ENCODE assay signal across 24 cellular contexts in genomic region chr11:11320820-11321219, GRCh38. TPM values are rescaled to one million over a fixed set of nuclear protein-coding genes. Genes with fewer than 3 reads are reported as not detected.
A peak's percentile ranks its signal among the peaks of the same experiment; 100 is the strongest.
DNase-seq lines count a peak whose midpoint lies in the region; ATAC-seq and TF ChIP-seq lines count a peak whose summit lies in the region.
"Had no signal": no experiment of that assay in that cellular context is flagged by ENCODE, and none has a peak within 500 bp of the region (broad histone marks: within the 10 kb centered on the region; RNA-seq: fewer than 3 reads in every experiment).

No MANE protein-coding gene starts in this region.

- H2BK5ac ChIP-seq in H9 (ENCODE audit: insufficient read length, low read length), result no peak overlapping the region

- H3K56ac ChIP-seq in H9 (ENCODE audit: insufficient read length, low read depth, low read length), result no peak overlapping the region

- H2BK120ac ChIP-seq in H9 (ENCODE audit: low read depth, low read length, poor library complexity, severe bottlenecking), result no peak overlapping the region

- H3K4me3 Mint-ChIP-seq in H9, result no peak overlapping the region
- H3K4me3 Mint-ChIP-seq in stimulated activated effector memory CD8-positive, alpha-beta T cell treated with anti-CD3 and anti-CD28 coated beads, Interleukin-12 subunit alpha, Interleukin-12 subunit beta, amount 100 ng/mL, for 72 hours, result no peak overlapping the region
- H3K4me3 Mint-ChIP-seq: CD4-positive, alpha-beta T cell; GM23338 had no signal

- no peak for TF ChIP-seq CTCF in H9 (conservative IDR thresholded peaks at IDR 0.05)

- no peak overlapping the region for H3K27ac Mint-ChIP-seq in H9
- no peak overlapping the region for H3K27ac Mint-ChIP-seq in stimulated activated effector memory CD8-positive, alpha-beta T cell treated with anti-CD3 and anti-CD28 coated beads, Interleukin-12 subunit alpha, Interleukin-12 subunit beta, amount 100 ng/mL, for 72 hours
- H3K27ac Mint-ChIP-seq: CD4-positive, alpha-beta T cell; GM23338 had no signal

- H3T11ph ChIP-seq in H9 (ENCODE audit: low read length), result no peak overlapping the region

- no peaks in the 10 kb centered on the region for H3K79me2 ChIP-seq in H9 (ENCODE audit: insufficient read depth, low read length)

- H3K9ac ChIP-seq in H9 (ENCODE audit: extremely low read depth, insufficient read length, low read length), result no peak overlapping the region
- H3K9ac ChIP-seq: BLaER1 had no signal

- no peaks in the 10 kb centered on the region for H3K79me1 ChIP-seq in H9 (ENCODE audit: insufficient read depth, low read depth, low read length, poor library complexity, severe bottlenecking)

- no peaks in the 10 kb centered on the region for H3K9me3 ChIP-seq in H9 (ENCODE audit: control insufficient read depth, low read depth, low read length)
- H3K9me3 ChIP-seq: BLaER1, Peyer's patch, SJCRH30 had no signal

- H2BK20ac ChIP-seq in H9 (ENCODE audit: low read depth, low read length, poor library complexity, severe bottlenecking), result no peak overlapping the region

- H2AFZ ChIP-seq in H9 (ENCODE audit: low read length), result no peak overlapping the region
- H2AFZ ChIP-seq: GM23338 had no signal

- no CpG with 5 or more reads among the region's 2 CpGs for WGBS in H9 (ENCODE audit: extremely low coverage, insufficient read length, low lambda C conversion rate)

- H3K4me1 ChIP-seq in H9 (ENCODE audit: insufficient read depth, low read length), result no peaks in the 10 kb centered on the region
- H3K4me1 ChIP-seq: BLaER1, Peyer's patch had no signal

- no peaks in the 10 kb centered on the region for H3K23me2 ChIP-seq in H9 (ENCODE audit: insufficient read length, low read depth, low read length, poor library complexity, severe bottlenecking)

- H3K36me3 Mint-ChIP-seq in H9 (ENCODE audit: insufficient read depth in 1 of 3, low read depth in 3 of 3), result peaks cover 0 to 3% (median 2%) of the 10 kb centered on the region in 3 experiments; a peak in 5 of 7 replicates
- no peaks in the 10 kb centered on the region for H3K36me3 Mint-ChIP-seq in stimulated activated effector memory CD8-positive, alpha-beta T cell treated with anti-CD3 and anti-CD28 coated beads, Interleukin-12 subunit alpha, Interleukin-12 subunit beta, amount 100 ng/mL, for 72 hours

- no peak overlapping the region for H2BK15ac ChIP-seq in H9 (ENCODE audit: low read depth, low read length)

- DNase-seq in H9 (no peak), astrocyte of the hippocampus (ENCODE audit: low read depth, low spot score) (peak; percentile 54), left kidney (ENCODE audit: low read depth, low spot score) (peak; percentile 30), NCI-H146 (lab: John Stamatoyannopoulos, UW) (no peak)
- no peak for DNase-seq in stimulated activated effector memory CD8-positive, alpha-beta T cell treated with anti-CD3 and anti-CD28 coated beads, Interleukin-12 subunit alpha, Interleukin-12 subunit beta, amount 100 ng/mL, for 72 hours (ENCODE audit: low spot score in 2 of 2)
- no peak for DNase-seq in central memory CD4-positive, alpha-beta T cell
- DNase-seq: CD4-positive, alpha-beta T cell; COR-L47; DMS 273 treated with DMSO at 0.1 percent for 48 hours; DMS79 treated with DMSO at 0.1 percent for 48 hours; HCEC 1CT; MG63; NCI-H1048; NCI-H1417 treated with DMSO at 0.1 percent for 48 hours; NCI-H1930; NCI-H2227 treated with DMSO at 0.1 percent for 48 hours; NCI-H510A; NK-92 treated with Interleukin-12 subunit alpha and Interleukin-12 subunit beta, amount 100 ng/mL, for 24 hours; Peyer's patch; SJCRH30 had no signal

- H3K27me3 ChIP-seq in H9 (ENCODE audit: insufficient read depth, low read length), result no peaks in the 10 kb centered on the region
- H3K27me3 ChIP-seq: BLaER1, MG63, Peyer's patch, SJCRH30 had no signal

- H3K4me1 Mint-ChIP-seq in H9, result no peaks in the 10 kb centered on the region
- H3K4me1 Mint-ChIP-seq in stimulated activated effector memory CD8-positive, alpha-beta T cell treated with anti-CD3 and anti-CD28 coated beads, Interleukin-12 subunit alpha, Interleukin-12 subunit beta, amount 100 ng/mL, for 72 hours, result no peaks in the 10 kb centered on the region
- H3K4me1 Mint-ChIP-seq: GM23338 had no signal

- no peak overlapping the region for H3K27ac ChIP-seq in H9 (ENCODE audit: insufficient read length, low read depth, low read length)
- H3K27ac ChIP-seq: BLaER1, Peyer's patch, SJCRH30 had no signal

- peak; percentile 27 for ATAC-seq in stimulated activated effector memory CD8-positive, alpha-beta T cell treated with anti-CD3 and anti-CD28 coated beads, Interleukin-12 subunit alpha, Interleukin-12 subunit beta, amount 100 ng/mL, for 72 hours
- no peak for ATAC-seq in GM21723 (IDR thresholded peaks at IDR 0.05; ENCODE audit: unreplicated experiment)
- ATAC-seq: GM12878, GM23338 had no signal

- H2AK5ac ChIP-seq in H9 (ENCODE audit: insufficient read length, low read length), result no peak overlapping the region

- no peaks in the 10 kb centered on the region for H3K9me3 Mint-ChIP-seq in H9
- no peaks in the 10 kb centered on the region for H3K9me3 Mint-ChIP-seq in stimulated activated effector memory CD8-positive, alpha-beta T cell treated with anti-CD3 and anti-CD28 coated beads, Interleukin-12 subunit alpha, Interleukin-12 subunit beta, amount 100 ng/mL, for 72 hours
- H3K9me3 Mint-ChIP-seq: GM23338 had no signal

- no peaks in the 10 kb centered on the region; the same call in 1 of the 2 replicates for H3K27me3 Mint-ChIP-seq in H9 (ENCODE audit: low read depth)
- H3K27me3 Mint-ChIP-seq: CD4-positive, alpha-beta T cell had no signal

- no peak overlapping the region for H3K18ac ChIP-seq in H9 (ENCODE audit: insufficient read length, low read depth, low read length)

- H4K8ac ChIP-seq in H9 (replicated peaks; ENCODE audit: insufficient read length, low read depth, low read length), result no peak overlapping the region

- H4K91ac ChIP-seq in H9 (ENCODE audit: insufficient read length, low read depth, low read length), result no peak overlapping the region

- H3K14ac ChIP-seq in H9 (ENCODE audit: insufficient read depth, low read length), result peak overlapping the region; percentile 56; the same call in 1 of the 2 replicates

- no peak overlapping the region for H3K23ac ChIP-seq in H9 (ENCODE audit: insufficient read length, low read depth, low read length)

- H3K4me2 ChIP-seq in H9 (ENCODE audit: insufficient read depth, insufficient read length, low read length), result no peak overlapping the region
- H3K4me2 ChIP-seq: BLaER1, GM23338 had no signal

- no peaks in the 10 kb centered on the region for H4K20me1 ChIP-seq in H9 (ENCODE audit: control insufficient read depth, insufficient read depth, insufficient read length)
- H4K20me1 ChIP-seq: BLaER1 had no signal

- no peak overlapping the region for H4K5ac ChIP-seq in H9 (ENCODE audit: insufficient read length, low read depth, low read length)

- H2BK12ac ChIP-seq in H9 (ENCODE audit: insufficient read length, low read depth, low read length), result no peak overlapping the region

- H3K4ac ChIP-seq in H9 (ENCODE audit: low read depth, low read length), result no peak overlapping the region

RNA-seq across cellular contexts. Expression of gene CSNK2A3, which starts 32.2 kb away (rescaled TPM):
- 1.7 TPM in 2 replicates for total RNA-seq in H9 (2021)

Comparison
In these comparisons a context has a peak if more than half of its experiments do, and no peak if none do; other contexts are left out.
1. DNase-seq: peak in astrocyte of the hippocampus (single experiment) and left kidney (single experiment); none in H9 (single experiment), stimulated activated effector memory CD8-positive, alpha-beta T cell treated with anti-CD3 and anti-CD28 coated beads, Interleukin-12 subunit alpha, Interleukin-12 subunit beta, amount 100 ng/mL, for 72 hours (0 of 2), NCI-H146 (single experiment) and central memory CD4-positive, alpha-beta T cell (single experiment).